Comparison of ENCODE assay signal across 1 cellular context in the genomic region with DNA sequence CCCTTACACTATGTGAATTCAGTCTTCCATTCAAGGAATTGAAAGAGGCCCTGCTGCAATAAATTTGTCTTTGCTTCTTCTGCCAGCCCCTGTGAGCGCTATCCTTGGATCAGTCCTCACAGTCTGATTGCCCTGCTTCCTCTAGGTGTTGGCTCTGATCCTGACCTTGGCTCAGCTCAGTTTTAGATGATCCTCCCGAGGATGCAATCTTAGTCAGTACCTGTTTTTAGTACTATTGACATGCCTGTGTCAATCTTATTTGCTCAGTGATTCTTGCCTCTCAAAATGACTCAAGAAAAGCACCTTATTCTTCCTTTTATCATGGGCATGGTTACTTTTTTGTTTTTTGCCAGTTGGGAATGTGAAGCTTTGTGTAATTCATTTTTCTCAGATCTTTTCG.
TF ChIP-seq lines count a peak whose summit lies in the region.

No MANE protein-coding gene starts in this region.

TF ChIP-seq in GM12878, 131 proteins besides CTCF, POLR2A, EP300 and RAD21 (continued from another document and continues in another):
- TF ChIP-seq CEBPZ (IDR thresholded peaks at IDR 0.05; ENCODE audit: low read depth, low read length) (no peak), SRF (IDR thresholded peaks at IDR 0.05; ENCODE audit: low read depth in 2 of 2, low read length in 2 of 2) (no peak), PML (IDR thresholded peaks at IDR 0.05; ENCODE audit: low read length) (no peak), HDAC2 (IDR thresholded peaks at IDR 0.05) (no peak), MEF2B (IDR thresholded peaks at IDR 0.05; ENCODE audit: partially characterized antibody, poor library complexity, severe bottlenecking) (no peak), YY1 (IDR thresholded peaks at IDR 0.05; ENCODE audit: low read depth, low read length) (no peak), SMC3 (IDR thresholded peaks at IDR 0.05; ENCODE audit: borderline replicate concordance, low read length) (no peak), EZH2 (IDR thresholded peaks at IDR 0.05; ENCODE audit: borderline replicate concordance, control insufficient read depth, low read depth, low read length) (no peak), STAT1 (conservative IDR thresholded peaks at IDR 0.05) (no peak), SIX5 (IDR thresholded peaks at IDR 0.05; ENCODE audit: low read depth, low read length, severe bottlenecking) (no peak), CHD2 (IDR thresholded peaks at IDR 0.05; ENCODE audit: borderline replicate concordance, low read depth, low read length) (no peak), ZNF207 (IDR thresholded peaks at IDR 0.05; ENCODE audit: borderline replicate concordance) (no peak), TCF12 (IDR thresholded peaks at IDR 0.05; ENCODE audit: low read depth, low read length) (no peak), CREB1 (IDR thresholded peaks at IDR 0.05; ENCODE audit: low read depth) (no peak), ETV6 (conservative IDR thresholded peaks at IDR 0.05 in 1 of 2, IDR thresholded peaks at IDR 0.05 in 1 of 2; ENCODE audit: borderline replicate concordance in 1 of 2, low read depth in 1 of 2) (no peak), NFXL1 (IDR thresholded peaks at IDR 0.05; ENCODE audit: borderline replicate concordance) (no peak), RB1 (IDR thresholded peaks at IDR 0.05; ENCODE audit: borderline replicate concordance) (no peak), SIN3A (IDR thresholded peaks at IDR 0.05; ENCODE audit: low read depth, low read length) (no peak), FOXM1 (IDR thresholded peaks at IDR 0.05; ENCODE audit: low read depth, low read length) (peak; percentile 36; the same call in 1 of the 2 replicates), TBL1XR1 (IDR thresholded peaks at IDR 0.05; ENCODE audit: low read depth, low read length) (no peak), NR2C1 (IDR thresholded peaks at IDR 0.05) (no peak), TCF7 (IDR thresholded peaks at IDR 0.05; ENCODE audit: borderline replicate concordance) (0 out of 2 replicates have a peak, but pooled peaks have one; percentile 36), ZNF622 (IDR thresholded peaks at IDR 0.05) (no peak), TAF1 (IDR thresholded peaks at IDR 0.05; ENCODE audit: borderline replicate concordance, low read depth, low read length) (no peak), CEBPB (IDR thresholded peaks at IDR 0.05; ENCODE audit: borderline replicate concordance in 1 of 2, low read depth in 2 of 2, low read length in 2 of 2) (no peak), MLLT1 (IDR thresholded peaks at IDR 0.05) (no peak), JUND (IDR thresholded peaks at IDR 0.05; ENCODE audit: low read depth, low read length) (no peak), SREBF2 (IDR thresholded peaks at IDR 0.05; ENCODE audit: low read length) (no peak), SREBF1 (IDR thresholded peaks at IDR 0.05; ENCODE audit: low read length) (no peak), SMAD1 (IDR thresholded peaks at IDR 0.05; ENCODE audit: low read depth, partially characterized antibody) (no peak), ESRRA (IDR thresholded peaks at IDR 0.05; ENCODE audit: low read length) (no peak), NR2C2 (IDR thresholded peaks at IDR 0.05; ENCODE audit: borderline replicate concordance, control insufficient read depth, insufficient read length, low read depth) (no peak), SMAD5 (IDR thresholded peaks at IDR 0.05; ENCODE audit: low read depth) (no peak), HCFC1 (IDR thresholded peaks at IDR 0.05; ENCODE audit: low read length) (no peak), ZNF687 (IDR thresholded peaks at IDR 0.05) (no peak), MTA2 (IDR thresholded peaks at IDR 0.05; ENCODE audit: low read depth) (no peak), ZNF24 (IDR thresholded peaks at IDR 0.05) (0 out of 2 replicates have a peak, but pooled peaks have one; percentile 26), TCF3 (IDR thresholded peaks at IDR 0.05; ENCODE audit: borderline replicate concordance, insufficient read depth, low read depth, low read length) (no peak), CHD1 (IDR thresholded peaks at IDR 0.05; ENCODE audit: low read depth, low read length) (no peak), NFYA (IDR thresholded peaks at IDR 0.05; ENCODE audit: borderline replicate concordance, low read depth, low read length) (no peak), E2F8 (IDR thresholded peaks at IDR 0.05; ENCODE audit: low read depth, partially characterized antibody) (no peak), EGR1 (IDR thresholded peaks at IDR 0.05; ENCODE audit: borderline replicate concordance in 1 of 2, low read depth in 2 of 2, low read length in 2 of 2) (no peak), SUZ12 (IDR thresholded peaks at IDR 0.05; ENCODE audit: unreplicated experiment) (no peak), RELA (IDR thresholded peaks at IDR 0.05; ENCODE audit: borderline replicate concordance, partially characterized antibody) (no peak), RFX5 (IDR thresholded peaks at IDR 0.05; ENCODE audit: low read depth, low read length) (no peak)
- TF ChIP-seq, protein P1, sequence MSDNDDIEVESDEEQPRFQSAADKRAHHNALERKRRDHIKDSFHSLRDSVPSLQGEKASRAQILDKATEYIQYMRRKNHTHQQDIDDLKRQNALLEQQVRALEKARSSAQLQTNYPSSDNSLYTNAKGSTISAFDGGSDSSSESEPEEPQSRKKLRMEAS (IDR thresholded peaks at IDR 0.05; ENCODE audit: low read depth, low read length): no peak
- TF ChIP-seq, protein P2, sequence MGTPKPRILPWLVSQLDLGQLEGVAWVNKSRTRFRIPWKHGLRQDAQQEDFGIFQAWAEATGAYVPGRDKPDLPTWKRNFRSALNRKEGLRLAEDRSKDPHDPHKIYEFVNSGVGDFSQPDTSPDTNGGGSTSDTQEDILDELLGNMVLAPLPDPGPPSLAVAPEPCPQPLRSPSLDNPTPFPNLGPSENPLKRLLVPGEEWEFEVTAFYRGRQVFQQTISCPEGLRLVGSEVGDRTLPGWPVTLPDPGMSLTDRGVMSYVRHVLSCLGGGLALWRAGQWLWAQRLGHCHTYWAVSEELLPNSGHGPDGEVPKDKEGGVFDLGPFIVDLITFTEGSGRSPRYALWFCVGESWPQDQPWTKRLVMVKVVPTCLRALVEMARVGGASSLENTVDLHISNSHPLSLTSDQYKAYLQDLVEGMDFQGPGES (IDR thresholded peaks at IDR 0.05): no peak
- TF ChIP-seq, protein P3, sequence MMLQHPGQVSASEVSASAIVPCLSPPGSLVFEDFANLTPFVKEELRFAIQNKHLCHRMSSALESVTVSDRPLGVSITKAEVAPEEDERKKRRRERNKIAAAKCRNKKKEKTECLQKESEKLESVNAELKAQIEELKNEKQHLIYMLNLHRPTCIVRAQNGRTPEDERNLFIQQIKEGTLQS (IDR thresholded peaks at IDR 0.05; ENCODE audit: borderline replicate concordance, extremely low read depth, low read depth, low read length): no peak
- TF ChIP-seq, protein P4, sequence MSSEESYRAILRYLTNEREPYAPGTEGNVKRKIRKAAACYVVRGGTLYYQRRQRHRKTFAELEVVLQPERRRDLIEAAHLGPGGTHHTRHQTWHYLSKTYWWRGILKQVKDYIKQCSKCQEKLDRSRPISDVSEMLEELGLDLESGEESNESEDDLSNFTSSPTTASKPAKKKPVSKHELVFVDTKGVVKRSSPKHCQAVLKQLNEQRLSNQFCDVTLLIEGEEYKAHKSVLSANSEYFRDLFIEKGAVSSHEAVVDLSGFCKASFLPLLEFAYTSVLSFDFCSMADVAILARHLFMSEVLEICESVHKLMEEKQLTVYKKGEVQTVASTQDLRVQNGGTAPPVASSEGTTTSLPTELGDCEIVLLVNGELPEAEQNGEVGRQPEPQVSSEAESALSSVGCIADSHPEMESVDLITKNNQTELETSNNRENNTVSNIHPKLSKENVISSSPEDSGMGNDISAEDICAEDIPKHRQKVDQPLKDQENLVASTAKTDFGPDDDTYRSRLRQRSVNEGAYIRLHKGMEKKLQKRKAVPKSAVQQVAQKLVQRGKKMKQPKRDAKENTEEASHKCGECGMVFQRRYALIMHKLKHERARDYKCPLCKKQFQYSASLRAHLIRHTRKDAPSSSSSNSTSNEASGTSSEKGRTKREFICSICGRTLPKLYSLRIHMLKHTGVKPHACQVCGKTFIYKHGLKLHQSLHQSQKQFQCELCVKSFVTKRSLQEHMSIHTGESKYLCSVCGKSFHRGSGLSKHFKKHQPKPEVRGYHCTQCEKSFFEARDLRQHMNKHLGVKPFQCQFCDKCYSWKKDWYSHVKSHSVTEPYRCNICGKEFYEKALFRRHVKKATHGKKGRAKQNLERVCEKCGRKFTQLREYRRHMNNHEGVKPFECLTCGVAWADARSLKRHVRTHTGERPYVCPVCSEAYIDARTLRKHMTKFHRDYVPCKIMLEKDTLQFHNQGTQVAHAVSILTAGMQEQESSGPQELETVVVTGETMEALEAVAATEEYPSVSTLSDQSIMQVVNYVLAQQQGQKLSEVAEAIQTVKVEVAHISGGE (CRISPR knock-in tag; IDR thresholded peaks at IDR 0.05): no peak
